34 cellular contexts compared by ENCODE assay signal in the genomic region with DNA sequence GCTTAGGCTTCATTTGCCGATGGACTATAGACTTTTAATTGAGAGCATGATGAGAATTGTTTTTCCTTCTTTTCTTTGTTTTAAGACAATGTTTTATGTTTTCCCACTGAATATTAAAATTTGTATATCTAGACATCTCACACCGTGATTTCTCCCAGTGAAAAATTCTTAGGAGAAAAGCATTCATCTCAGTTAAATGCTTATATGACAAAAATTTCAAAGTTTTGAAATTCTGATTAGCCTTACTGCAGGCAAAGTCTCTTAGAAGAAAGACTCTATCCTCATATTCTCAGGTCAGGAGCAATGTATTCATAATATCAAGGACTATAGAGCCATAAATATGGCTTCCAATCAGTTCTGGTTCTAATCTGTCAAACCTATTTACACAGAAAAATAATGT.
"Had no signal": no experiment of that assay in that cellular context is flagged by ENCODE, and none has a peak within 500 bp of the region (broad histone marks: within the 10 kb centered on the region; RNA-seq: fewer than 3 reads in every experiment).

No MANE protein-coding gene starts in this region.

- H3K27ac ChIP-seq: adrenal gland, ascending aorta, body of pancreas, brain microvascular endothelial cell, breast epithelium, cardiac muscle cell had no signal

- H3K27me3 ChIP-seq: adrenal gland, ascending aorta, body of pancreas, brain microvascular endothelial cell, breast epithelium, cardiac muscle cell had no signal

- ATAC-seq: activated naive CD4-positive, alpha-beta T cell treated with anti-CD3 and anti-CD28 coated beads, Interleukin-2, amount 50 U/mL, for 72 hours; activated naive CD8-positive, alpha-beta T cell treated with anti-CD3 and anti-CD28 coated beads, Interleukin-2, amount 50 U/mL, for 24 hours; activated T-cell treated with anti-CD3 and anti-CD28 coated beads, Interleukin-2, amount 50 U/mL, for 4 hours; activated T-cell treated with anti-CD3 and anti-CD28 coated beads, Interleukin-2, amount 50 U/mL, for 72 hours; activated T-helper 17 cell treated with anti-CD3 and anti-CD28 coated beads, Interleukin-2, amount 50 U/mL, for 72 hours; body of pancreas had no signal

- DNase-seq: activated effector memory CD4-positive, alpha-beta T cell treated with anti-CD3 and anti-CD28 coated beads, Interleukin-2, amount 50 U/mL, for 16 hours; activated effector memory CD4-positive, alpha-beta T cell treated with Interleukin-2 at 50 U/mL for 16 hours; activated gamma-delta T cell; activated gamma-delta T cell treated with Interleukin-2 at 50 U/mL for 16 hours; activated naive CD4-positive, alpha-beta T cell; activated naive CD4-positive, alpha-beta T cell treated with anti-CD3 and anti-CD28 coated beads for 36 hours; activated naive CD4-positive, alpha-beta T cell treated with anti-CD3 and anti-CD28 coated beads, Interleukin-2, amount 10 ng/mL, durations not matched to agents 7 days and 5 days; activated naive CD4-positive, alpha-beta T cell treated with anti-CD3 and anti-CD28 coated beads, Interleukin-2, amount 50 U/mL, for 16 hours; activated naive CD4-positive, alpha-beta T cell treated with Interleukin-2 at 50 U/mL for 16 hours; activated naive CD8-positive, alpha-beta T cell treated with anti-CD3 and anti-CD28 coated beads for 36 hours; activated naive CD8-positive, alpha-beta T cell treated with anti-CD3 and anti-CD28 coated beads, Interleukin-2, amount 10 ng/mL, durations not matched to agents 7 days and 5 days; activated naive CD8-positive, alpha-beta T cell treated with anti-CD3 and anti-CD28 coated beads, Interleukin-2, amount 50 U/mL, for 24 hours; activated T-cell treated with anti-CD3 and anti-CD28 coated beads, Interleukin-2, amount 50 U/mL, for 1 hour; activated T-cell treated with anti-CD3 and anti-CD28 coated beads, Interleukin-2, amount 50 U/mL, for 24 hours; activated T-cell treated with anti-CD3 and anti-CD28 coated beads, Interleukin-2, amount 50 U/mL, for 4 hours; activated T-cell treated with anti-CD3 and anti-CD28 coated beads, Interleukin-2, amount 50 U/mL, for 48 hours; activated T-cell treated with anti-CD3 and anti-CD28 coated beads, Interleukin-2, amount 50 U/mL, for 72 hours; adrenal gland; amniotic stem cell; amygdala; anterior cingulate cortex; aorta; body of pancreas; brain microvascular endothelial cell; caudate nucleus; central memory CD4-positive, alpha-beta T cell; cerebellar nuclear complex had no signal

- FAIRE-seq: astrocyte, bronchial epithelial cell had no signal

- H3K4me3 ChIP-seq: adrenal gland, ascending aorta, body of pancreas, breast epithelium, cardiac muscle cell had no signal

- H3K36me3 ChIP-seq: adrenal gland, ascending aorta, brain microvascular endothelial cell, breast epithelium, cardiac muscle cell had no signal

- H3K4me1 ChIP-seq: adrenal gland, ascending aorta, body of pancreas, breast epithelium had no signal

- H3K9me3 ChIP-seq: ascending aorta, body of pancreas, breast epithelium had no signal
